8 cellular contexts compared by ENCODE assay signal in genomic region chr2:237695201-237695780, GRCh38.
DNase-seq lines count a peak whose midpoint lies in the region; ATAC-seq, FAIRE-seq and TF ChIP-seq lines count a peak whose summit lies in the region.

No MANE protein-coding gene starts in this region.

- no peak overlapping the region for H4K8ac ChIP-seq in mesendoderm (ENCODE audit: low read depth, low read length)

- H3K27me3 ChIP-seq in SJSA1 (replicated peaks) = no peaks in the 10 kb centered on the region
- H3K27me3 ChIP-seq in mesendoderm (ENCODE audit: insufficient read depth, low read length, poor library complexity) = no peaks in the 10 kb centered on the region

- H3K79me2 ChIP-seq in mesendoderm (ENCODE audit: control insufficient read depth, insufficient read depth, low read length) = peaks cover 69% of the 10 kb centered on the region

- H3K79me1 ChIP-seq in mesendoderm (ENCODE audit: low read length) = peaks cover 36% of the 10 kb centered on the region

- no peak overlapping the region for H4K5ac ChIP-seq in mesendoderm (ENCODE audit: low read length)

- H3K27ac ChIP-seq in SJSA1 (peak overlapping the region; percentile 84), mesendoderm (ENCODE audit: low read depth, low read length) (no peak overlapping the region)

- no peak overlapping the region for H3K4ac ChIP-seq in mesendoderm (ENCODE audit: low read depth, low read length)

- H2BK120ac ChIP-seq in mesendoderm (ENCODE audit: low read depth, low read length) = no peak overlapping the region

- TF ChIP-seq CTCF in AG10803 (conservative IDR thresholded peaks at IDR 0.05; ENCODE audit: low read length) (no peak), epithelial cell of esophagus (IDR thresholded peaks at IDR 0.05; ENCODE audit: insufficient read depth, low read depth, low read length, missing control alignments) (no peak)

- no peak overlapping the region for H2BK15ac ChIP-seq in mesendoderm (replicated peaks; ENCODE audit: low read depth)

- no peak overlapping the region for H3K9ac ChIP-seq in mesendoderm (ENCODE audit: low read length)

- H3K36me3 ChIP-seq in SJSA1 (peaks cover 27% of the 10 kb centered on the region), mesendoderm (ENCODE audit: control insufficient read depth, insufficient read depth, low read length) (no peaks in the 10 kb centered on the region)

- peak; percentile 20 for ATAC-seq in GM21447 (IDR thresholded peaks at IDR 0.05; ENCODE audit: unreplicated experiment)

- no peak overlapping the region for H3K18ac ChIP-seq in mesendoderm (ENCODE audit: low read length)

- no peak overlapping the region for H3K4me2 ChIP-seq in mesendoderm (ENCODE audit: low read length)

- FAIRE-seq in frontal cortex (lab: Jason Lieb, UNC) = no peak

- no peak overlapping the region for H3K23ac ChIP-seq in mesendoderm (ENCODE audit: low read length)

- H3K4me3 ChIP-seq in AG10803 (ENCODE audit: low read length) = no peak overlapping the region
- H3K4me3 ChIP-seq in SJSA1 = no peak overlapping the region
- H3K4me3 ChIP-seq in epithelial cell of esophagus (ENCODE audit: low read length) = no peak overlapping the region
- H3K4me3 ChIP-seq in mesendoderm (ENCODE audit: low read length) = no peak overlapping the region

- no CpG with 5 or more reads among the region's 7 CpGs for WGBS in mesendoderm (ENCODE audit: extremely low coverage, insufficient coverage, low lambda C conversion rate)

- DNase-seq in AG10803 (ENCODE audit: low read depth) (peak; percentile 85), SJSA1 (ENCODE audit: low read depth in 1 of 2, low spot score in 2 of 2) (peak; percentile 77 to 91), epithelial cell of esophagus (ENCODE audit: low read depth) (peak; percentile 90), pulmonary artery endothelial cell (ENCODE audit: low read depth, low spot score) (peak; percentile 81), frontal cortex (ENCODE audit: low spot score in 2 of 2) (no peak), mesendoderm (no peak), NCI-H748 (lab: John Stamatoyannopoulos, UW; ENCODE audit: unreplicated experiment) (no peak)

- H2BK5ac ChIP-seq in mesendoderm (ENCODE audit: low read length) = no peak overlapping the region

- H2AK5ac ChIP-seq in mesendoderm (ENCODE audit: low read length) = no peak overlapping the region

- H3K4me1 ChIP-seq in SJSA1 (replicated peaks) (peaks cover 49% of the 10 kb centered on the region), mesendoderm (ENCODE audit: control insufficient read depth, low read depth, low read length) (peaks cover 31% of the 10 kb centered on the region)

- no peak overlapping the region for H3K56ac ChIP-seq in mesendoderm (ENCODE audit: low read length)

- no peaks in the 10 kb centered on the region; the same call in 1 of the 2 replicates for H3K9me3 ChIP-seq in SJSA1 (replicated peaks)

Comparison
In these comparisons a context has a peak if more than half of its experiments do, and no peak if none do; other contexts are left out.
1. DNase-seq: peak in AG10803 (single experiment), SJSA1 (2 of 2), epithelial cell of esophagus (single experiment) and pulmonary artery endothelial cell (single experiment); none in frontal cortex (0 of 2), mesendoderm (single experiment) and NCI-H748 (single experiment).